Comparison of ENCODE assay signal across 8 cellular contexts in genomic region chr1:152533327-152533938, GRCh38. TPM values are rescaled to one million over a fixed set of nuclear protein-coding genes. Genes with fewer than 3 reads are reported as not detected.
DNase-seq lines count a peak whose midpoint lies in the region; ATAC-seq, FAIRE-seq and TF ChIP-seq lines count a peak whose summit lies in the region.

No MANE protein-coding gene starts in this region.

- peak; percentile 87 for TF ChIP-seq CTCF in kidney epithelial cell (IDR thresholded peaks at IDR 0.05; ENCODE audit: insufficient read depth, low read length, poor library complexity, severe bottlenecking)

- ATAC-seq in HG02642 (IDR thresholded peaks at IDR 0.05; ENCODE audit: poor library complexity, unreplicated experiment): no peak

- H3K4me3 ChIP-seq in kidney epithelial cell (ENCODE audit: low read depth, low read length): no peak overlapping the region

- peaks cover 2% of the 10 kb centered on the region for H3K27me3 ChIP-seq in kidney epithelial cell (ENCODE audit: control insufficient read depth, insufficient read depth, low read length)

- no peaks in the 10 kb centered on the region for H3K36me3 ChIP-seq in kidney epithelial cell (ENCODE audit: control insufficient read depth, insufficient read depth, low read length)

- FAIRE-seq in TTC549 (lab: Jason Lieb, UNC): peak; percentile 90

- DNase-seq in activated CD4-positive, alpha-beta T cell treated with anti-CD3 and anti-CD28 coated beads for 24 hours (ENCODE audit: low read depth in 2 of 2): peak; percentile 10 to 34
- DNase-seq in activated CD4-positive, alpha-beta T cell treated with anti-CD3 and anti-CD28 coated beads for 1 hour: no peak
- DNase-seq in HT1080 (ENCODE audit: low read depth): peak; percentile 58
- peak; percentile 4 for DNase-seq in kidney epithelial cell (ENCODE audit: low read depth)
- no peak for DNase-seq in inferior parietal cortex (ENCODE audit: extremely low spot score)
- DNase-seq in ureter (ENCODE audit: low spot score): no peak

RNA-seq across cellular contexts. Expression of gene CRCT1, which starts 19.2 kb away (rescaled TPM):
- not detected in 2 replicates for total RNA-seq in HT1080 (2014; rRNA removed; shearing (Covaris generic))
- polyA plus RNA-seq in HT1080 (2015; cell fraction: cytosol; rRNA removed): 0.13 TPM in 1 of 2 replicates, not detected in the other
- polyA plus RNA-seq in HT1080 (2015; cell fraction: nucleus; rRNA removed): not detected in 2 replicates
- total RNA-seq in kidney epithelial cell: 0.75 TPM in 1 of 2 replicates, not detected in the other
- not detected for total RNA-seq in ureter

RNA-seq across cellular contexts. Expression of gene LCE5A, which starts 22.8 kb away (rescaled TPM):
- total RNA-seq in HT1080 (2014; rRNA removed; shearing (Covaris generic)): not detected in 2 replicates
- polyA plus RNA-seq in HT1080 (2015; cell fraction: cytosol; rRNA removed): not detected in 2 replicates
- polyA plus RNA-seq in HT1080 (2015; cell fraction: nucleus; rRNA removed): not detected in 2 replicates
- not detected in 2 replicates for total RNA-seq in kidney epithelial cell
- total RNA-seq in ureter: not detected

RNA-seq across cellular contexts. Expression of gene LCE3E, which starts 33.1 kb away (rescaled TPM):
- total RNA-seq in HT1080 (2014; rRNA removed; shearing (Covaris generic)): not detected in 2 replicates
- polyA plus RNA-seq in HT1080 (2015; cell fraction: cytosol; rRNA removed): not detected in 2 replicates
- not detected in 2 replicates for polyA plus RNA-seq in HT1080 (2015; cell fraction: nucleus; rRNA removed)
- not detected in 2 replicates for total RNA-seq in kidney epithelial cell
- not detected for total RNA-seq in ureter

RNA-seq across cellular contexts. Expression of gene LCE3D, which starts 46.9 kb away (rescaled TPM):
- total RNA-seq in HT1080 (2014; rRNA removed; shearing (Covaris generic)): not detected in 2 replicates
- not detected in 2 replicates for polyA plus RNA-seq in HT1080 (2015; cell fraction: cytosol; rRNA removed)
- not detected in 2 replicates for polyA plus RNA-seq in HT1080 (2015; cell fraction: nucleus; rRNA removed)
- total RNA-seq in kidney epithelial cell (not detected in 2 replicates), ureter (not detected)

Comparison
In these comparisons a context has a peak if more than half of its experiments do, and no peak if none do; other contexts are left out.
1. DNase-seq: peak in activated CD4-positive, alpha-beta T cell treated with anti-CD3 and anti-CD28 coated beads for 24 hours (2 of 2), HT1080 (single experiment) and kidney epithelial cell (single experiment); none in activated CD4-positive, alpha-beta T cell treated with anti-CD3 and anti-CD28 coated beads for 1 hour (single experiment), inferior parietal cortex (single experiment) and ureter (single experiment).